1 cellular context compared by ENCODE assay signal in the genomic region with DNA sequence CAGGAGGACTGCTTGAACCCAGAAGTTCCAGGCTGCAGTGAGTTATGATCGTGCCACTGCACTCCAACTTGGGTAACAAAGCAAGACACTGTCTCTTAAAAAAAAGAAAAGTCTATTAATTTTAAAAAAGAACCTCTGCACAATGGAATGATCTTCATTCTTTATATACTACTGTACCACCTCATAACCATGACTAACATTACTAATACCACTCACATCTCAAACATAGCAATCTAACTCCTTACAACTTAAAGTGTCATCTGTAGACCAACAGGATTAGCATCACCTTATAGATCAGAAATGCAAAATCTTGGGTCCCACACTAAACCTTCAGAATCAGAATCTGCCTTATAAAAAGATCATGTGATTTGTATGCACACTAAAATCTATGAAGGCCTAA.
TF ChIP-seq lines count a peak whose summit lies in the region.

No MANE protein-coding gene starts in this region.

TF ChIP-seq in IMR-90, 13 proteins besides CTCF, POLR2A, EP300 and RAD21:
- no peak for TF ChIP-seq NFE2L2 (IDR thresholded peaks at IDR 0.05; ENCODE audit: low read depth, low read length)
- TF ChIP-seq CHD1 (IDR thresholded peaks at IDR 0.05; ENCODE audit: low read depth, low read length): no peak
- TF ChIP-seq, protein P1, sequence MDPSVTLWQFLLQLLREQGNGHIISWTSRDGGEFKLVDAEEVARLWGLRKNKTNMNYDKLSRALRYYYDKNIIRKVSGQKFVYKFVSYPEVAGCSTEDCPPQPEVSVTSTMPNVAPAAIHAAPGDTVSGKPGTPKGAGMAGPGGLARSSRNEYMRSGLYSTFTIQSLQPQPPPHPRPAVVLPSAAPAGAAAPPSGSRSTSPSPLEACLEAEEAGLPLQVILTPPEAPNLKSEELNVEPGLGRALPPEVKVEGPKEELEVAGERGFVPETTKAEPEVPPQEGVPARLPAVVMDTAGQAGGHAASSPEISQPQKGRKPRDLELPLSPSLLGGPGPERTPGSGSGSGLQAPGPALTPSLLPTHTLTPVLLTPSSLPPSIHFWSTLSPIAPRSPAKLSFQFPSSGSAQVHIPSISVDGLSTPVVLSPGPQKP (IDR thresholded peaks at IDR 0.05; ENCODE audit: borderline replicate concordance, low read depth, low read length): no peak
- TF ChIP-seq MAZ (IDR thresholded peaks at IDR 0.05; ENCODE audit: borderline replicate concordance, low read depth, low read length): no peak
- no peak for TF ChIP-seq RCOR1 (IDR thresholded peaks at IDR 0.05; ENCODE audit: insufficient replicate concordance, low read length)
- no peak for TF ChIP-seq MAFK (IDR thresholded peaks at IDR 0.05; ENCODE audit: low read depth, low read length)
- no peak for TF ChIP-seq BHLHE40 (IDR thresholded peaks at IDR 0.05; ENCODE audit: low read depth, low read length)
- TF ChIP-seq, protein P2, sequence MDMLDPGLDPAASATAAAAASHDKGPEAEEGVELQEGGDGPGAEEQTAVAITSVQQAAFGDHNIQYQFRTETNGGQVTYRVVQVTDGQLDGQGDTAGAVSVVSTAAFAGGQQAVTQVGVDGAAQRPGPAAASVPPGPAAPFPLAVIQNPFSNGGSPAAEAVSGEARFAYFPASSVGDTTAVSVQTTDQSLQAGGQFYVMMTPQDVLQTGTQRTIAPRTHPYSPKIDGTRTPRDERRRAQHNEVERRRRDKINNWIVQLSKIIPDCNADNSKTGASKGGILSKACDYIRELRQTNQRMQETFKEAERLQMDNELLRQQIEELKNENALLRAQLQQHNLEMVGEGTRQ (IDR thresholded peaks at IDR 0.05; ENCODE audit: low read depth, low read length): no peak
- TF ChIP-seq SMC3 (IDR thresholded peaks at IDR 0.05; ENCODE audit: low read depth, low read length): no peak
- TF ChIP-seq RFX5 (IDR thresholded peaks at IDR 0.05; ENCODE audit: low read depth, low read length): no peak
- TF ChIP-seq MXI1 (IDR thresholded peaks at IDR 0.05; ENCODE audit: borderline replicate concordance, low read depth, low read length): no peak
- TF ChIP-seq FOS (IDR thresholded peaks at IDR 0.05; ENCODE audit: low read depth, low read length): no peak
- no peak for TF ChIP-seq CEBPB (IDR thresholded peaks at IDR 0.05; ENCODE audit: low read depth, low read length)
